In the genomic region with DNA sequence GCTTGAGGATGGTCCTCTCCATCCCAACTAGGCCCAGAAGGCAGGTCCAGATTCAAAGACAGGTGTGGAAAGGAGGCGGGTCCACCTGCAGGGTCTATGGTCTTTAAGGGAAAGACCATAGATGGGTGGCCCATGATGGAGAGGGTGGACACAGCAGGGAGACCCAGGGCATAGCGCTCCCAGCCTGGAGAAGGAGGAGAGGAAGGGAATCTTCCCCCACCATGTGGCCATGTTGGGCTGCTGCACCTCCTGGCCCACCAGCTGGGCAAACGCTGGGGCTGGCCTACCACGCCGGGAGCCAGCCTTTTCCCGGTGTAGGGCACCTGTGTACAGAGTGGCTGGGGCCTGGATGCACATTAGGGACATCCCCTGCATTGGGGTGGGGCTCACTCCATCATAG, we compare ENCODE assay signal across 8 cellular contexts.
DNase-seq lines count a peak whose midpoint lies in the region; ATAC-seq and TF ChIP-seq lines count a peak whose summit lies in the region.

No MANE protein-coding gene starts in this region.

- intact Hi-C loops in cardiac septum (cut with DNase I): loop anchor here (5.0 to 10.0 kb wide), 2 partner anchors 266 to 638 kb away; a partner anchor contains a TSS

- no peak overlapping the region for H3K4me2 ChIP-seq in smooth muscle cell

- no peak overlapping the region for H3K27ac Mint-ChIP-seq in T-helper 17 cell

- H3K4me3 Mint-ChIP-seq in T-helper 17 cell: no peak overlapping the region

- ATAC-seq in activated CD4-positive, CD25-positive, alpha-beta regulatory T cell treated with anti-CD3 and anti-CD28 coated beads, Interleukin-2, amount 50 U/mL, for 24 hours: no peak
- ATAC-seq in SK-N-SH treated with all-trans-retinoic acid at 6 μM for 48 hours (peak; percentile 91), HG03108 (IDR thresholded peaks at IDR 0.05; ENCODE audit: unreplicated experiment) (no peak), T-helper 17 cell (no peak)

- no peaks in the 10 kb centered on the region for H3F3A ChIP-seq in smooth muscle cell (ENCODE audit: low read depth)

- peak; percentile 15 for DNase-seq in activated CD4-positive, CD25-positive, alpha-beta regulatory T cell treated with anti-CD3 and anti-CD28 coated beads, Interleukin-2, amount 50 U/mL, for 72 hours
- DNase-seq in cardiac septum (ENCODE audit: low spot score): peak; percentile 72
- DNase-seq in smooth muscle cell (lab: John Stamatoyannopoulos, UW; ENCODE audit: unreplicated experiment): no peak
- no peak for DNase-seq in stimulated activated CD4-positive, alpha-beta T cell treated with anti-CD3 and anti-CD28 coated beads, Interleukin-2, amount 100 ng/mL, for 24 hours
- DNase-seq in T-helper 17 cell: no peak

- H3K36me3 Mint-ChIP-seq in T-helper 17 cell (ENCODE audit: low read depth): peaks cover 4% of the 10 kb centered on the region

- H3K27me3 Mint-ChIP-seq in T-helper 17 cell: peaks cover 43% of the 10 kb centered on the region

- H3K9me3 ChIP-seq in smooth muscle cell (replicated peaks; ENCODE audit: low read depth) (no peaks in the 10 kb centered on the region), T-helper 17 cell (ENCODE audit: control insufficient read depth, low read length, poor library complexity, severe bottlenecking) (no peaks in the 10 kb centered on the region)

- no peaks in the 10 kb centered on the region for H3K79me2 ChIP-seq in smooth muscle cell (ENCODE audit: low read depth)

- no peaks in the 10 kb centered on the region for H3K36me3 ChIP-seq in smooth muscle cell (ENCODE audit: low read depth)

- no peaks in the 10 kb centered on the region for H4K20me1 ChIP-seq in smooth muscle cell (ENCODE audit: low read depth)

- WGBS in smooth muscle cell (ENCODE audit: low lambda C conversion rate): 31% methylated on average over 6 of the region's 6 CpGs

- no peak overlapping the region for H3K9ac ChIP-seq in smooth muscle cell (ENCODE audit: low read depth)

- no peaks in the 10 kb centered on the region for H3K4me1 Mint-ChIP-seq in T-helper 17 cell

- no peak overlapping the region for H2AFZ ChIP-seq in smooth muscle cell (ENCODE audit: low read depth)

- no peak overlapping the region for H3K27ac ChIP-seq in smooth muscle cell (ENCODE audit: low read depth)

- H3K27me3 ChIP-seq in smooth muscle cell (ENCODE audit: low read depth): no peaks in the 10 kb centered on the region

- peaks cover 3% of the 10 kb centered on the region for H3K4me1 ChIP-seq in smooth muscle cell (ENCODE audit: low read depth)

- TF ChIP-seq CTCF in smooth muscle cell (IDR thresholded peaks at IDR 0.05; ENCODE audit: borderline replicate concordance, insufficient read depth, poor library complexity, severe bottlenecking): peak; percentile 61

- no peak overlapping the region for H3K4me3 ChIP-seq in smooth muscle cell

TF ChIP-seq in SK-N-SH treated with all-trans-retinoic acid at 6 μM for 48 hours, 23 proteins besides CTCF, POLR2A, EP300 and RAD21:
- no peak for TF ChIP-seq SNAI2 (CRISPR knock-in tag; IDR thresholded peaks at IDR 0.05)
- TF ChIP-seq, protein P1, sequence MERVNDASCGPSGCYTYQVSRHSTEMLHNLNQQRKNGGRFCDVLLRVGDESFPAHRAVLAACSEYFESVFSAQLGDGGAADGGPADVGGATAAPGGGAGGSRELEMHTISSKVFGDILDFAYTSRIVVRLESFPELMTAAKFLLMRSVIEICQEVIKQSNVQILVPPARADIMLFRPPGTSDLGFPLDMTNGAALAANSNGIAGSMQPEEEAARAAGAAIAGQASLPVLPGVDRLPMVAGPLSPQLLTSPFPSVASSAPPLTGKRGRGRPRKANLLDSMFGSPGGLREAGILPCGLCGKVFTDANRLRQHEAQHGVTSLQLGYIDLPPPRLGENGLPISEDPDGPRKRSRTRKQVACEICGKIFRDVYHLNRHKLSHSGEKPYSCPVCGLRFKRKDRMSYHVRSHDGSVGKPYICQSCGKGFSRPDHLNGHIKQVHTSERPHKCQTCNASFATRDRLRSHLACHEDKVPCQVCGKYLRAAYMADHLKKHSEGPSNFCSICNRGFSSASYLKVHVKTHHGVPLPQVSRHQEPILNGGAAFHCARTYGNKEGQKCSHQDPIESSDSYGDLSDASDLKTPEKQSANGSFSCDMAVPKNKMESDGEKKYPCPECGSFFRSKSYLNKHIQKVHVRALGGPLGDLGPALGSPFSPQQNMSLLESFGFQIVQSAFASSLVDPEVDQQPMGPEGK (CRISPR knock-in tag; IDR thresholded peaks at IDR 0.05; ENCODE audit: borderline replicate concordance): no peak
- TF ChIP-seq BACH2 (CRISPR knock-in tag; IDR thresholded peaks at IDR 0.05; ENCODE audit: borderline replicate concordance): no peak

Comparison
In these comparisons a context has a peak if more than half of its experiments do, and no peak if none do; other contexts are left out.
1. DNase-seq: peak in activated CD4-positive, CD25-positive, alpha-beta regulatory T cell treated with anti-CD3 and anti-CD28 coated beads, Interleukin-2, amount 50 U/mL, for 72 hours (single experiment) and cardiac septum (single experiment); none in smooth muscle cell (single experiment), stimulated activated CD4-positive, alpha-beta T cell treated with anti-CD3 and anti-CD28 coated beads, Interleukin-2, amount 100 ng/mL, for 24 hours (0 of 2) and T-helper 17 cell (0 of 3).